ENCODE assay signal across 10 cellular contexts in the genomic region with DNA sequence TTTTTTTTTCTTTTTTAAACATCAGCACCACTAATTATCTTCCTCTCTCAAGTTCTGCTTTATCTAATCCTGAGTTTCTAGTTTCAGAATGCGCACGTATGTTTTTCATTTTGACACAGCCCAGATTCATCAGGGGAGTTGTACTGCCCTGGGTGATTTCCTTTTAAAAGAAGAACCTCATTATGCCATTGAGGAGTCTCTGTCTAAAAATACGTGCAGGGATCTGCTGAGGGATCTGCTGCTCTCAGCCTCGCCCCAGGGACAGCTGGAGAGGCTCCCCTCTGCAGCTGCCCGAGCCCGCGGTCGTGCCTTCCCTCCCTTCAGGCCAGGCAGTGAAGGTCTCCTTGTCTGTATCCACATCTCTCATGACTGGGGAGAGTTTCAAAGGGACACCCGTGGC.
A peak's percentile ranks its signal among the peaks of the same experiment; 100 is the strongest.
DNase-seq lines count a peak whose midpoint lies in the region; ATAC-seq and TF ChIP-seq lines count a peak whose summit lies in the region.
"Had no signal": no experiment of that assay in that cellular context is flagged by ENCODE, and none has a peak within 500 bp of the region (broad histone marks: within the 10 kb centered on the region; RNA-seq: fewer than 3 reads in every experiment).

No MANE protein-coding gene starts in this region.

- ATAC-seq in GM18517 (IDR thresholded peaks at IDR 0.05; ENCODE audit: unreplicated experiment) (peak; percentile 69), GM21360 (IDR thresholded peaks at IDR 0.05; ENCODE audit: unreplicated experiment) (peak; percentile 88), HG03196 (IDR thresholded peaks at IDR 0.05; ENCODE audit: unreplicated experiment) (peak; percentile 80), heart right ventricle (peak in 5 of 8 donors; percentile 12 to 48 (median 26))

- H3K4me1 ChIP-seq in heart right ventricle (peaks cover 0 to 57% (median 15%) of the 10 kb centered on the region in 9 donors), endodermal cell (ENCODE audit: control insufficient read depth, insufficient read depth, low read length) (no peaks in the 10 kb centered on the region)

- H3K27me3 Mint-ChIP-seq in endodermal cell (ENCODE audit: insufficient read depth): no peaks in the 10 kb centered on the region

- H3K27me3 ChIP-seq in heart right ventricle: peaks cover 0 to 5% (median 0%) of the 10 kb centered on the region in 7 donors
- peaks cover 5% of the 10 kb centered on the region for H3K27me3 ChIP-seq in endodermal cell (ENCODE audit: control insufficient read depth, insufficient read depth, low read length, poor library complexity, severe bottlenecking)

- H3K36me3 Mint-ChIP-seq in endodermal cell (ENCODE audit: low read depth): no peaks in the 10 kb centered on the region
- H3K36me3 Mint-ChIP-seq: activated naive CD4-positive, alpha-beta T cell treated with anti-CD3 and anti-CD28 coated beads, Interleukin-2, amount 10 ng/mL, durations not matched to agents 7 days and 5 days had no signal

- H3K9me3 ChIP-seq in heart right ventricle: no peaks in the 10 kb centered on the region
- H3K9me3 ChIP-seq in endodermal cell (ENCODE audit: control insufficient read depth, low read length): no peaks in the 10 kb centered on the region

- peaks cover 6% of the 10 kb centered on the region for H3K4me1 Mint-ChIP-seq in endodermal cell
- H3K4me1 Mint-ChIP-seq: activated naive CD4-positive, alpha-beta T cell treated with anti-CD3 and anti-CD28 coated beads, Interleukin-2, amount 10 ng/mL, durations not matched to agents 7 days and 5 days had no signal

- WGBS in heart right ventricle, 2 donors: 61 to 69% methylated on average over 9 of the region's 9 CpGs
- WGBS in endodermal cell (ENCODE audit: insufficient coverage in 1 of 2, insufficient read length in 1 of 2), 2 experiments: 92 to 100% methylated on average over 3 to 9 of the region's 9 CpGs

- H3K9ac ChIP-seq in endodermal cell (ENCODE audit: extremely low read depth, low read length, poor library complexity, severe bottlenecking): no peak overlapping the region

- no peak overlapping the region for H3K4me3 Mint-ChIP-seq in endodermal cell
- H3K4me3 Mint-ChIP-seq: activated naive CD4-positive, alpha-beta T cell treated with anti-CD3 and anti-CD28 coated beads, Interleukin-2, amount 10 ng/mL, durations not matched to agents 7 days and 5 days had no signal

- H3K27ac ChIP-seq in heart right ventricle (peak overlapping the region in 6 of 10 donors; percentile 11 to 38 (median 34)), endodermal cell (ENCODE audit: low read depth, low read length) (no peak overlapping the region)

- H3K4me3 ChIP-seq in heart right ventricle (no peak overlapping the region), endodermal cell (ENCODE audit: low read length) (no peak overlapping the region)

- peak in 1 of 2 donors; percentile 36 for DNase-seq in heart right ventricle
- no peak for DNase-seq in endodermal cell
- no peak for DNase-seq in DMS79 treated with DMSO at 0.1 percent for 48 hours (lab: John Stamatoyannopoulos, UW)
- no peak for DNase-seq in NCI-H2227 (lab: John Stamatoyannopoulos, UW; ENCODE audit: unreplicated experiment)
- DNase-seq: activated naive CD4-positive, alpha-beta T cell treated with anti-CD3 and anti-CD28 coated beads, Interleukin-2, amount 10 ng/mL, durations not matched to agents 7 days and 5 days; mammary epithelial cell; stimulated activated CD4-positive, alpha-beta T cell treated with anti-CD3 and anti-CD28 coated beads, Interleukin-2, amount 100 ng/mL, for 48 hours had no signal

- no peaks in the 10 kb centered on the region for H3K9me3 Mint-ChIP-seq in endodermal cell
- H3K9me3 Mint-ChIP-seq: activated naive CD4-positive, alpha-beta T cell treated with anti-CD3 and anti-CD28 coated beads, Interleukin-2, amount 10 ng/mL, durations not matched to agents 7 days and 5 days had no signal

- H3K36me3 ChIP-seq in heart right ventricle (peaks cover 0 to under 1% (median 0%) of the 10 kb centered on the region in 9 donors), endodermal cell (ENCODE audit: control insufficient read depth, insufficient read depth, low read length) (no peaks in the 10 kb centered on the region)

- TF ChIP-seq CTCF in heart right ventricle (IDR thresholded peaks at IDR 0.05) (no peak), endodermal cell (conservative IDR thresholded peaks at IDR 0.05) (no peak)

- H3K27ac Mint-ChIP-seq in endodermal cell: no peak overlapping the region
- H3K27ac Mint-ChIP-seq: activated naive CD4-positive, alpha-beta T cell treated with anti-CD3 and anti-CD28 coated beads, Interleukin-2, amount 10 ng/mL, durations not matched to agents 7 days and 5 days had no signal

- intact Hi-C loops in heart right ventricle (cut with DNase I): loop anchor here in 1 of 10 donors (5.0 kb wide), 1 partner anchor 37 kb away; no protein-coding TSS in a partner anchor

Comparison
In these comparisons a context has a peak if more than half of its experiments do, and no peak if none do; other contexts are left out.
1. ATAC-seq: peak in every context shown above with its lines; median percentile 88 in GM21360; 80 in HG03196; 69 in GM18517; 26 in heart right ventricle.